9 cellular contexts compared by ENCODE assay signal in genomic region chr12:52539024-52539820, GRCh38. TPM values are rescaled to one million over a fixed set of nuclear protein-coding genes. Genes with fewer than 3 reads are reported as not detected.
DNase-seq lines count a peak whose midpoint lies in the region; TF ChIP-seq lines count a peak whose summit lies in the region.
"Had no signal": no experiment of that assay in that cellular context is flagged by ENCODE, and none has a peak within 500 bp of the region (broad histone marks: within the 10 kb centered on the region; RNA-seq: fewer than 3 reads in every experiment).

No MANE protein-coding gene starts in this region.

- H3K9me3 Mint-ChIP-seq in endodermal cell: no peaks in the 10 kb centered on the region
- no peaks in the 10 kb centered on the region for H3K9me3 Mint-ChIP-seq in activated T-helper 1 cell treated with anti-CD3 and anti-CD28 coated beads, Interleukin-12 subunit alpha, Interleukin-12 subunit beta, Interleukin-2, Interleukin-4 antibody, amounts not matched to agents 30 ng/mL and 10 ng/mL and 1 ng/mL, durations not matched to agents 14 hours and 24 hours and 36 hours
- H3K9me3 Mint-ChIP-seq: natural killer cell treated with Interleukin-12 subunit alpha and Interleukin-12 subunit beta and Interleukin-15 and Interleukin-18, amount 100 ng/mL, for 72 hours had no signal

- DNase-seq in HFF-Myc (ENCODE audit: extremely low read depth, low read depth) (peak; percentile 88), NCI-H2227 (lab: John Stamatoyannopoulos, UW; ENCODE audit: unreplicated experiment) (peak; percentile 45), endodermal cell (no peak), spleen (peak; percentile 34), occipital lobe (lab: John Stamatoyannopoulos, UW) (no peak), lower leg skin (ENCODE audit: low spot score in 2 of 2) (no peak)
- no peak for DNase-seq in activated T-helper 1 cell treated with anti-CD3 and anti-CD28 coated beads, Interleukin-12 subunit alpha, Interleukin-12 subunit beta, Interleukin-2, Interleukin-4 antibody, amounts not matched to agents 30 ng/mL and 10 ng/mL and 1 ng/mL, durations not matched to agents 14 hours and 24 hours and 36 hours (ENCODE audit: low spot score)

- no peaks in the 10 kb centered on the region for H3K27me3 ChIP-seq in endodermal cell (ENCODE audit: control insufficient read depth, insufficient read depth, low read length, poor library complexity, severe bottlenecking)
- peaks cover 0 to 8% (median 0%) of the 10 kb centered on the region in 7 donors for H3K27me3 ChIP-seq in spleen (replicated peaks in 1 of 7)

- no peaks in the 10 kb centered on the region for H3K4me1 Mint-ChIP-seq in endodermal cell
- peaks cover 6% of the 10 kb centered on the region for H3K4me1 Mint-ChIP-seq in activated T-helper 1 cell treated with anti-CD3 and anti-CD28 coated beads, Interleukin-12 subunit alpha, Interleukin-12 subunit beta, Interleukin-2, Interleukin-4 antibody, amounts not matched to agents 30 ng/mL and 10 ng/mL and 1 ng/mL, durations not matched to agents 14 hours and 24 hours and 36 hours (ENCODE audit: low read depth)

- TF ChIP-seq POLR2A in spleen (IDR thresholded peaks at IDR 0.05): no peak
- no peak for TF ChIP-seq POLR2A in lower leg skin (IDR thresholded peaks at IDR 0.05)

- H3K27me3 Mint-ChIP-seq in endodermal cell (ENCODE audit: insufficient read depth): peaks cover 5% of the 10 kb centered on the region
- H3K27me3 Mint-ChIP-seq in activated T-helper 1 cell treated with anti-CD3 and anti-CD28 coated beads, Interleukin-12 subunit alpha, Interleukin-12 subunit beta, Interleukin-2, Interleukin-4 antibody, amounts not matched to agents 30 ng/mL and 10 ng/mL and 1 ng/mL, durations not matched to agents 14 hours and 24 hours and 36 hours (ENCODE audit: insufficient read depth): peaks cover 7% of the 10 kb centered on the region
- H3K27me3 Mint-ChIP-seq: natural killer cell treated with Interleukin-12 subunit alpha and Interleukin-12 subunit beta and Interleukin-15 and Interleukin-18, amount 100 ng/mL, for 72 hours had no signal

- no peak overlapping the region for H3K4me3 Mint-ChIP-seq in endodermal cell
- no peak overlapping the region for H3K4me3 Mint-ChIP-seq in activated T-helper 1 cell treated with anti-CD3 and anti-CD28 coated beads, Interleukin-12 subunit alpha, Interleukin-12 subunit beta, Interleukin-2, Interleukin-4 antibody, amounts not matched to agents 30 ng/mL and 10 ng/mL and 1 ng/mL, durations not matched to agents 14 hours and 24 hours and 36 hours
- H3K4me3 Mint-ChIP-seq: natural killer cell treated with Interleukin-12 subunit alpha and Interleukin-12 subunit beta and Interleukin-15 and Interleukin-18, amount 100 ng/mL, for 72 hours had no signal

- no peak overlapping the region for H3K27ac ChIP-seq in endodermal cell (ENCODE audit: low read depth, low read length)
- H3K27ac ChIP-seq in spleen: no peak overlapping the region

- no peak overlapping the region for H3K9ac ChIP-seq in endodermal cell (ENCODE audit: extremely low read depth, low read length, poor library complexity, severe bottlenecking)

- H3K4me1 ChIP-seq in endodermal cell (ENCODE audit: control insufficient read depth, insufficient read depth, low read length) (no peaks in the 10 kb centered on the region), spleen (no peaks in the 10 kb centered on the region)

- TF ChIP-seq CTCF in HFF-Myc (IDR thresholded peaks at IDR 0.05; ENCODE audit: low read depth, low read length, missing control alignments) (no peak), endodermal cell (conservative IDR thresholded peaks at IDR 0.05) (no peak), spleen (IDR thresholded peaks at IDR 0.05 in 8 of 11, conservative IDR thresholded peaks at IDR 0.05 in 3 of 11) (no peak), lower leg skin (IDR thresholded peaks at IDR 0.05) (no peak)

- WGBS in endodermal cell (ENCODE audit: insufficient coverage in 1 of 2, insufficient read length in 1 of 2), 2 experiments: 88 to 100% methylated on average over 2 to 5 of the region's 5 CpGs
- WGBS in spleen, 5 donors: 59 to 74% (median 69%) methylated on average over 5 of the region's 5 CpGs
- WGBS in lower leg skin, 2 donors: 50 to 53% methylated on average over 5 of the region's 5 CpGs

- H3K36me3 ChIP-seq in endodermal cell (ENCODE audit: control insufficient read depth, insufficient read depth, low read length): no peaks in the 10 kb centered on the region
- no peaks in the 10 kb centered on the region for H3K36me3 ChIP-seq in spleen

- H3K9me3 ChIP-seq in endodermal cell (ENCODE audit: control insufficient read depth, low read length): no peaks in the 10 kb centered on the region
- H3K9me3 ChIP-seq in spleen: no peaks in the 10 kb centered on the region

- intact Hi-C loops in spleen (cut with DNase I; ENCODE audit: low total_unique reads): no loop called here
- intact Hi-C loops in lower leg skin (cut with DNase I; ENCODE audit: low total_unique reads): no loop called here
- intact Hi-C loops in activated T-helper 1 cell treated with anti-CD3 and anti-CD28 coated beads, Interleukin-12 subunit alpha, Interleukin-12 subunit beta, Interleukin-2, Interleukin-4 antibody, amounts not matched to agents 30 ng/mL and 10 ng/mL and 1 ng/mL, durations not matched to agents 14 hours and 24 hours and 36 hours (cut with micrococcal nuclease): no loop called here

- H3K4me3 ChIP-seq in HFF-Myc (replicated peaks; ENCODE audit: low read depth, low read length): no peak overlapping the region
- no peak overlapping the region for H3K4me3 ChIP-seq in endodermal cell (ENCODE audit: low read length)
- H3K4me3 ChIP-seq in spleen: no peak overlapping the region
- no peak overlapping the region for H3K4me3 ChIP-seq in lower leg skin (ENCODE audit: low read depth, poor library complexity, severe bottlenecking)

- H3K36me3 Mint-ChIP-seq in endodermal cell (ENCODE audit: low read depth): no peaks in the 10 kb centered on the region
- H3K36me3 Mint-ChIP-seq in activated T-helper 1 cell treated with anti-CD3 and anti-CD28 coated beads, Interleukin-12 subunit alpha, Interleukin-12 subunit beta, Interleukin-2, Interleukin-4 antibody, amounts not matched to agents 30 ng/mL and 10 ng/mL and 1 ng/mL, durations not matched to agents 14 hours and 24 hours and 36 hours (ENCODE audit: low read depth): no peaks in the 10 kb centered on the region
- H3K36me3 Mint-ChIP-seq: natural killer cell treated with Interleukin-12 subunit alpha and Interleukin-12 subunit beta and Interleukin-15 and Interleukin-18, amount 100 ng/mL, for 72 hours had no signal

- peak overlapping the region; percentile 32 for H3K27ac Mint-ChIP-seq in endodermal cell
- no peak overlapping the region for H3K27ac Mint-ChIP-seq in activated T-helper 1 cell treated with anti-CD3 and anti-CD28 coated beads, Interleukin-12 subunit alpha, Interleukin-12 subunit beta, Interleukin-2, Interleukin-4 antibody, amounts not matched to agents 30 ng/mL and 10 ng/mL and 1 ng/mL, durations not matched to agents 14 hours and 24 hours and 36 hours
- H3K27ac Mint-ChIP-seq: natural killer cell treated with Interleukin-12 subunit alpha and Interleukin-12 subunit beta and Interleukin-15 and Interleukin-18, amount 100 ng/mL, for 72 hours had no signal

RNA-seq across cellular contexts. Expression of gene KRT71, which starts 13.7 kb away (rescaled TPM):
- total RNA-seq in endodermal cell: not detected
- not detected for polyA plus RNA-seq in endodermal cell (2013, experiment 1 of 2)
- polyA plus RNA-seq in endodermal cell (2013, experiment 2 of 2): not detected
- not detected for total RNA-seq in spleen
- polyA plus RNA-seq in spleen: not detected
- not detected for total RNA-seq in occipital lobe
- 10 to 100 TPM in 1 of 4 donors, 1 to 10 TPM in 1, under 1 TPM in 1, not detected in 1; 0.32 to 61.7 (median 1.6) TPM for total RNA-seq in lower leg skin
- total RNA-seq in activated T-helper 1 cell treated with anti-CD3 and anti-CD28 coated beads, Interleukin-12 subunit alpha, Interleukin-12 subunit beta, Interleukin-2, Interleukin-4 antibody, amounts not matched to agents 30 ng/mL and 10 ng/mL and 1 ng/mL, durations not matched to agents 14 hours and 24 hours and 36 hours: not detected in 2 replicates
- total RNA-seq: natural killer cell treated with Interleukin-12 subunit alpha and Interleukin-12 subunit beta and Interleukin-15 and Interleukin-18, amount 100 ng/mL, for 72 hours had no signal
- polyA plus RNA-seq: adipose tissue had no signal

RNA-seq across cellular contexts. Expression of gene KRT5, which starts 19.0 kb away (rescaled TPM):
- total RNA-seq in endodermal cell (not detected), spleen (1 to 10 TPM in 2 of 7 donors, under 1 TPM in 2, not detected in 3; 0.23 to 1.5 (median 0.85) TPM), occipital lobe (0.62 TPM), lower leg skin (1,000 to 10,000 TPM; 2,541 to 6,567 (median 4,278) TPM)
- polyA plus RNA-seq in endodermal cell (2013, experiment 1 of 2): not detected
- not detected for polyA plus RNA-seq in endodermal cell (2013, experiment 2 of 2)
- polyA plus RNA-seq in spleen: 1 to 10 TPM in 1 of 3 donors, under 1 TPM in 2; 0.93 to 1.9 (median 0.96) TPM
- not detected in 2 replicates for total RNA-seq in activated T-helper 1 cell treated with anti-CD3 and anti-CD28 coated beads, Interleukin-12 subunit alpha, Interleukin-12 subunit beta, Interleukin-2, Interleukin-4 antibody, amounts not matched to agents 30 ng/mL and 10 ng/mL and 1 ng/mL, durations not matched to agents 14 hours and 24 hours and 36 hours
- total RNA-seq: natural killer cell treated with Interleukin-12 subunit alpha and Interleukin-12 subunit beta and Interleukin-15 and Interleukin-18, amount 100 ng/mL, for 72 hours had no signal

RNA-seq across cellular contexts. Expression of gene KRT74, which starts 34.4 kb away (rescaled TPM):
- not detected for total RNA-seq in endodermal cell
- not detected for polyA plus RNA-seq in endodermal cell (2013, experiment 1 of 2)
- not detected for polyA plus RNA-seq in endodermal cell (2013, experiment 2 of 2)
- not detected for total RNA-seq in spleen
- polyA plus RNA-seq in spleen: not detected
- total RNA-seq in occipital lobe: not detected
- total RNA-seq in lower leg skin: 10 to 100 TPM in 1 of 4 donors, 1 to 10 TPM in 1, under 1 TPM in 2; 0.30 to 14.6 (median 0.82) TPM
- not detected in 2 replicates for total RNA-seq in activated T-helper 1 cell treated with anti-CD3 and anti-CD28 coated beads, Interleukin-12 subunit alpha, Interleukin-12 subunit beta, Interleukin-2, Interleukin-4 antibody, amounts not matched to agents 30 ng/mL and 10 ng/mL and 1 ng/mL, durations not matched to agents 14 hours and 24 hours and 36 hours
- total RNA-seq: natural killer cell treated with Interleukin-12 subunit alpha and Interleukin-12 subunit beta and Interleukin-15 and Interleukin-18, amount 100 ng/mL, for 72 hours had no signal
- polyA plus RNA-seq: adipose tissue had no signal

RNA-seq across cellular contexts. Expression of gene KRT6A, which starts 46.2 kb away (rescaled TPM):
- total RNA-seq in endodermal cell: not detected
- polyA plus RNA-seq in endodermal cell (2013, experiment 1 of 2): not detected
- polyA plus RNA-seq in endodermal cell (2013, experiment 2 of 2): not detected
- not detected for total RNA-seq in spleen
- polyA plus RNA-seq in spleen: under 1 TPM; 0.42 to 0.83 (median 0.45) TPM
- 0.62 TPM for total RNA-seq in occipital lobe
- total RNA-seq in lower leg skin: 100 to 1,000 TPM in 2 of 4 donors, 10 to 100 TPM in 2; 75.3 to 617 (median 182) TPM
- not detected in 2 replicates for total RNA-seq in activated T-helper 1 cell treated with anti-CD3 and anti-CD28 coated beads, Interleukin-12 subunit alpha, Interleukin-12 subunit beta, Interleukin-2, Interleukin-4 antibody, amounts not matched to agents 30 ng/mL and 10 ng/mL and 1 ng/mL, durations not matched to agents 14 hours and 24 hours and 36 hours
- total RNA-seq: natural killer cell treated with Interleukin-12 subunit alpha and Interleukin-12 subunit beta and Interleukin-15 and Interleukin-18, amount 100 ng/mL, for 72 hours had no signal

Comparison
In these comparisons a context has a peak if more than half of its experiments do, and no peak if none do; other contexts are left out.
1. DNase-seq: peak in HFF-Myc (single experiment), NCI-H2227 (single experiment) and spleen (single experiment); none in endodermal cell (single experiment), occipital lobe (single experiment), lower leg skin (0 of 2) and activated T-helper 1 cell treated with anti-CD3 and anti-CD28 coated beads, Interleukin-12 subunit alpha, Interleukin-12 subunit beta, Interleukin-2, Interleukin-4 antibody, amounts not matched to agents 30 ng/mL and 10 ng/mL and 1 ng/mL, durations not matched to agents 14 hours and 24 hours and 36 hours (single experiment).
2. RNA of gene KRT5, which starts 19.0 kb away (total RNA-seq): 2,541 to 6,567 TPM in lower leg skin; 0.62 TPM in occipital lobe (single experiment), 0.23 to 1.5 TPM in spleen, not detected in endodermal cell and not detected in activated T-helper 1 cell treated with anti-CD3 and anti-CD28 coated beads, Interleukin-12 subunit alpha, Interleukin-12 subunit beta, Interleukin-2, Interleukin-4 antibody, amounts not matched to agents 30 ng/mL and 10 ng/mL and 1 ng/mL, durations not matched to agents 14 hours and 24 hours and 36 hours; every median in the first group is over 1,000 times any median in the second.